ENCODE assay signal across 24 cellular contexts in the genomic region with DNA sequence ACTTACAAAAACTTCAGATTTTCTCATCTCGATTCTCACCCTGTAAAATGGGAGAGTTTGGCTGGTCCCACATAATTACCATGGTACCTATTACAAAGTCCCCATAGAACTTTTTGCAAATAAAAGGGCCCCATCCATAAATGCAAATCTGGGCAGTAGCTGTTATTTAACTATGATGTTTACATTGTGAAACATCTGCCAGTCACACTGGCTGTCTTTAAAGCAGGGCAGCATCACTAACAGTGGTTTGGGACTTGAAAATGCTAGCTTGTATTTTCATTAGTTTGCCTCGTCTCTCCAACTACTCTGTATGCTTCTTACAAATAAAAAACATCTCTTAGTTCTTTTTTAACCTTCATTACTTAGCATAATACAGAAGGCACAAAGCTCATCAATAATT.
"Had no signal": no experiment of that assay in that cellular context is flagged by ENCODE, and none has a peak within 500 bp of the region (broad histone marks: within the 10 kb centered on the region; RNA-seq: fewer than 3 reads in every experiment).

No MANE protein-coding gene starts in this region.

- DNase-seq: activated CD4-positive, alpha-beta memory T cell treated with anti-CD3 and anti-CD28 coated beads for 36 hours; activated CD4-positive, alpha-beta T cell treated with anti-CD3 and anti-CD28 coated beads, Interleukin-2, amount 10 ng/mL, durations not matched to agents 7 days and 5 days; activated CD4-positive, CD25-positive, alpha-beta regulatory T cell; activated CD8-positive, alpha-beta memory T cell treated with anti-CD3 and anti-CD28 coated beads for 24 hours; activated effector memory CD4-positive, alpha-beta T cell treated with anti-CD3 and anti-CD28 coated beads, Interleukin-2, amount 50 U/mL, for 16 hours; activated naive CD4-positive, alpha-beta T cell treated with Interleukin-2 at 50 U/mL for 16 hours; activated T-cell treated with anti-CD3 and anti-CD28 coated beads, Interleukin-2, amount 50 U/mL, for 4 hours; amygdala; Kasumi-1; KBM-7; NCI-H187 treated with DMSO at 0.1 percent for 48 hours; NCI-H2107; NCI-H2171 treated with DMSO at 0.1 percent for 48 hours; NCI-H226; NCI-H524 treated with DMSO at 0.1 percent for 48 hours; RPMI8226; T-cell; T-helper 2 cell; T1000 had no signal

- FAIRE-seq: astrocyte, TTC549 had no signal

- H3K27ac ChIP-seq: SK-N-MC had no signal

- H3K4me3 ChIP-seq: SK-N-MC had no signal

- ATAC-seq: activated T-cell treated with anti-CD3 and anti-CD28 coated beads, Interleukin-2, amount 50 U/mL, for 4 hours; Panc1; Right ventricle myocardium inferior; T-cell had no signal
